In genomic region chr1:203598736-203599135, GRCh38 we compare ENCODE assay signal across 1 cellular context.
TF ChIP-seq lines count a peak whose summit lies in the region.

No MANE protein-coding gene starts in this region.

TF ChIP-seq in K562, 482 proteins besides CTCF, POLR2A, EP300 and RAD21:
- TF ChIP-seq RBM39 (optimal IDR thresholded peaks at IDR 0.05; ENCODE audit: low read depth, low read length) (no peak), DPF2 (IDR thresholded peaks at IDR 0.05) (no peak)
